9 cellular contexts compared by ENCODE assay signal in the genomic region with DNA sequence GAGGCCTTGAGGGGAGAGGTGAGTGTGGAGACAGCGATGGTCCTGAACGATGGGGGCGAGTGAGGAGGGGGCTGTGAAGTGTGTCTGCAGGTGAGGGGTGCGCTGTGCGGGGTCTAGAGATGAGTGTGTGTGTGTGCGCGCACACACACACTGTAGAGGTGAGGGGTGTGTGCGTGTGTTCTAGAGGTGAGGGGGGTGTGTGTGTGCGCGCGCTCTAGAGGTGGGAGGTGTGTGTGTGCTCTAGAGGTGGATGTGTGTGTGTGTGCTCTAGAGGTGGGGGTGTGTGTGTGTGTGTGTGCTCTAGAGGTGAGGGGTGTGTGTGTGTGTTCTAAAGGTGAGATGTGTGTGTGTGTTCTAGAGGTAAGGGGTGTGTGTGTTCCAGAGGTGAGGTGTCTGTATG. TPM values are rescaled to one million over a fixed set of nuclear protein-coding genes. Genes with fewer than 3 reads are reported as not detected.
DNase-seq lines count a peak whose midpoint lies in the region; ATAC-seq and TF ChIP-seq lines count a peak whose summit lies in the region.
"Had no signal": no experiment of that assay in that cellular context is flagged by ENCODE, and none has a peak within 500 bp of the region (broad histone marks: within the 10 kb centered on the region; RNA-seq: fewer than 3 reads in every experiment).

No MANE protein-coding gene starts in this region.

- no peak overlapping the region for H3K27ac Mint-ChIP-seq in activated naive CD4-positive, alpha-beta T cell treated with anti-CD3 and anti-CD28 coated beads for 36 hours
- no peak overlapping the region; a peak in 1 of 7 replicates for H3K27ac Mint-ChIP-seq in H9

- H3K4me1 ChIP-seq in mucosa of descending colon (ENCODE audit: low read depth) (no peaks in the 10 kb centered on the region), upper lobe of right lung (peaks cover 7% of the 10 kb centered on the region), H9 (ENCODE audit: insufficient read depth, low read length) (no peaks in the 10 kb centered on the region; the same call in 1 of the 2 replicates), adrenal gland (replicated peaks in 1 of 2) (peaks cover 0 to 6% of the 10 kb centered on the region in 2 donors)

- no peak overlapping the region for H3K23ac ChIP-seq in H9 (ENCODE audit: insufficient read length, low read depth, low read length)

- no peaks in the 10 kb centered on the region for H3K36me3 Mint-ChIP-seq in activated naive CD4-positive, alpha-beta T cell treated with anti-CD3 and anti-CD28 coated beads for 36 hours (ENCODE audit: low read depth)
- H3K36me3 Mint-ChIP-seq in H9 (ENCODE audit: insufficient read depth in 1 of 3, low read depth in 3 of 3): peaks cover 8 to 17% (median 13%) of the 10 kb centered on the region in 3 experiments

- H3K27me3 ChIP-seq in upper lobe of right lung (no peaks in the 10 kb centered on the region), H9 (ENCODE audit: insufficient read depth, low read length) (no peaks in the 10 kb centered on the region), adrenal gland (no peaks in the 10 kb centered on the region)

- no peaks in the 10 kb centered on the region for H3K79me2 ChIP-seq in H9 (ENCODE audit: insufficient read depth, low read length)

- no peaks in the 10 kb centered on the region for H3K79me1 ChIP-seq in H9 (ENCODE audit: insufficient read depth, low read depth, low read length, poor library complexity, severe bottlenecking)

- CTCF ChIA-PET in activated naive CD4-positive, alpha-beta T cell treated with anti-CD3 and anti-CD28 coated beads for 36 hours (lab: Charles Lee): interaction anchor here (1.6 kb wide), 1 partner anchor 9 kb away, joined by 3 read pairs; no protein-coding TSS in a partner anchor

- H2AFZ ChIP-seq in H9 (ENCODE audit: low read length): no peak overlapping the region

- H3K4me3 ChIP-seq in choroid plexus epithelial cell (ENCODE audit: low read depth, low read length): peak overlapping the region; percentile 64
- no peak overlapping the region for H3K4me3 ChIP-seq in mucosa of descending colon
- H3K4me3 ChIP-seq in upper lobe of right lung: peak overlapping the region; percentile 50
- H3K4me3 ChIP-seq in adrenal gland: peak overlapping the region in 2 of 4 donors; percentile 33 to 61

- H2BK12ac ChIP-seq in H9 (ENCODE audit: insufficient read length, low read depth, low read length): no peak overlapping the region

- H3K9me3 ChIP-seq in mucosa of descending colon: no peaks in the 10 kb centered on the region
- H3K9me3 ChIP-seq in upper lobe of right lung: no peaks in the 10 kb centered on the region
- H3K9me3 ChIP-seq in H9 (ENCODE audit: control insufficient read depth, low read depth, low read length): no peaks in the 10 kb centered on the region
- no peaks in the 10 kb centered on the region for H3K9me3 ChIP-seq in adrenal gland (replicated peaks in 1 of 3)

- no peak for DNase-seq in activated naive CD4-positive, alpha-beta T cell treated with anti-CD3 and anti-CD28 coated beads for 36 hours
- DNase-seq in activated naive CD4-positive, alpha-beta T cell treated with Interleukin-2 at 50 U/mL for 16 hours: no peak
- DNase-seq in choroid plexus epithelial cell (ENCODE audit: low read depth) (no peak), mucosa of descending colon (no peak), upper lobe of right lung (no peak), UCSD-AML1 (lab: John Stamatoyannopoulos, UW; ENCODE audit: unreplicated experiment) (no peak), H9 (no peak), adrenal gland (no peak)

- no peaks in the 10 kb centered on the region for H3K23me2 ChIP-seq in H9 (ENCODE audit: insufficient read length, low read depth, low read length, poor library complexity, severe bottlenecking)

- H3K4ac ChIP-seq in H9 (ENCODE audit: low read depth, low read length): no peak overlapping the region

- H2BK5ac ChIP-seq in H9 (ENCODE audit: insufficient read length, low read length): no peak overlapping the region

- no peak overlapping the region for H2AK5ac ChIP-seq in H9 (ENCODE audit: insufficient read length, low read length)

- no peak overlapping the region for H3T11ph ChIP-seq in H9 (ENCODE audit: low read length)

- H3K56ac ChIP-seq in H9 (ENCODE audit: insufficient read length, low read depth, low read length): no peak overlapping the region

- TF ChIP-seq CTCF in choroid plexus epithelial cell (conservative IDR thresholded peaks at IDR 0.05; ENCODE audit: low read depth, low read length): no peak
- TF ChIP-seq CTCF in mucosa of descending colon (IDR thresholded peaks at IDR 0.05): no peak
- TF ChIP-seq CTCF in upper lobe of right lung (IDR thresholded peaks at IDR 0.05): no peak
- no peak for TF ChIP-seq CTCF in H9 (conservative IDR thresholded peaks at IDR 0.05)
- TF ChIP-seq CTCF in adrenal gland (IDR thresholded peaks at IDR 0.05): no peak

- WGBS in H9 (ENCODE audit: extremely low coverage, insufficient read length, low lambda C conversion rate): no CpG with 5 or more reads among the region's 11 CpGs
- 80 to 87% (median 81%) methylated on average over 11 of the region's 11 CpGs for WGBS in adrenal gland, 4 donors

- intact Hi-C loops in activated naive CD4-positive, alpha-beta T cell treated with anti-CD3 and anti-CD28 coated beads for 36 hours (cut with micrococcal nuclease): loop anchor here (1.0 to 2.0 kb wide), 3 partner anchors 21 to 75 kb away; a partner anchor contains a TSS
- intact Hi-C loops in mucosa of descending colon (cut with DNase I, micrococcal nuclease): no loop called here
- intact Hi-C loops in upper lobe of right lung (cut with DNase I): no loop called here
- intact Hi-C loops in adrenal gland (cut with DNase I): no loop called here

- H4K91ac ChIP-seq in H9 (ENCODE audit: insufficient read length, low read depth, low read length): no peak overlapping the region

- H2BK120ac ChIP-seq in H9 (ENCODE audit: low read depth, low read length, poor library complexity, severe bottlenecking): no peak overlapping the region

- H4K8ac ChIP-seq in H9 (replicated peaks; ENCODE audit: insufficient read length, low read depth, low read length): no peak overlapping the region

- no peak overlapping the region for H3K14ac ChIP-seq in H9 (ENCODE audit: insufficient read depth, low read length)

- peaks cover 12% of the 10 kb centered on the region for H3K27me3 Mint-ChIP-seq in activated naive CD4-positive, alpha-beta T cell treated with anti-CD3 and anti-CD28 coated beads for 36 hours (ENCODE audit: low read depth)
- H3K27me3 Mint-ChIP-seq in H9 (ENCODE audit: low read depth): peaks cover 3% of the 10 kb centered on the region; the same call in 1 of the 2 replicates

- no peak overlapping the region for H2BK20ac ChIP-seq in H9 (ENCODE audit: low read depth, low read length, poor library complexity, severe bottlenecking)

- H3K4me1 Mint-ChIP-seq in activated naive CD4-positive, alpha-beta T cell treated with anti-CD3 and anti-CD28 coated beads for 36 hours (ENCODE audit: low read depth): peaks cover 12% of the 10 kb centered on the region
- H3K4me1 Mint-ChIP-seq in H9: peaks cover 13 to 17% of the 10 kb centered on the region in 2 experiments

- H3K4me3 Mint-ChIP-seq in activated naive CD4-positive, alpha-beta T cell treated with anti-CD3 and anti-CD28 coated beads for 36 hours: peak overlapping the region; percentile 82
- 0 out of 5 replicates have a peak overlapping the region, but pooled peaks of 1 of the 2 experiments have one; percentile 36 for H3K4me3 Mint-ChIP-seq in H9

- ATAC-seq in mucosa of descending colon (peak; percentile 5), upper lobe of right lung (peak; percentile 23)

- no peak overlapping the region for H2BK15ac ChIP-seq in H9 (ENCODE audit: low read depth, low read length)

- H4K5ac ChIP-seq in H9 (ENCODE audit: insufficient read length, low read depth, low read length): no peak overlapping the region

- TF ChIP-seq POLR2A in adrenal gland (IDR thresholded peaks at IDR 0.05): no peak

- H3K27ac ChIP-seq in upper lobe of right lung: no peak overlapping the region
- H3K27ac ChIP-seq in H9 (ENCODE audit: insufficient read length, low read depth, low read length): no peak overlapping the region
- peak overlapping the region in 1 of 5 donors; percentile 2 for H3K27ac ChIP-seq in adrenal gland
- H3K27ac ChIP-seq: C4-2B had no signal

- no peaks in the 10 kb centered on the region for H4K20me1 ChIP-seq in H9 (ENCODE audit: control insufficient read depth, insufficient read depth, insufficient read length)

- no peaks in the 10 kb centered on the region for H3K9me3 Mint-ChIP-seq in activated naive CD4-positive, alpha-beta T cell treated with anti-CD3 and anti-CD28 coated beads for 36 hours
- peaks cover 11 to 21% of the 10 kb centered on the region in 2 experiments for H3K9me3 Mint-ChIP-seq in H9

- no peak overlapping the region for H3K9ac ChIP-seq in H9 (ENCODE audit: extremely low read depth, insufficient read length, low read length)

- no peak overlapping the region for H3K4me2 ChIP-seq in H9 (ENCODE audit: insufficient read depth, insufficient read length, low read length)

- no peaks in the 10 kb centered on the region for H3K36me3 ChIP-seq in mucosa of descending colon (ENCODE audit: low read depth)
- H3K36me3 ChIP-seq in upper lobe of right lung: no peaks in the 10 kb centered on the region
- no peaks in the 10 kb centered on the region for H3K36me3 ChIP-seq in adrenal gland (replicated peaks in 1 of 2)

- no peak overlapping the region for H3K18ac ChIP-seq in H9 (ENCODE audit: insufficient read length, low read depth, low read length)

RNA-seq across cellular contexts. Expression of a gene that starts 0.6 kb away (rescaled TPM):
- under 1 TPM; 0.74 to 0.96 TPM for total RNA-seq in activated naive CD4-positive, alpha-beta T cell treated with anti-CD3 and anti-CD28 coated beads for 36 hours
- total RNA-seq in mucosa of descending colon: 10 to 100 TPM in 1 of 3 donors, 1 to 10 TPM in 2; 4.7 to 14.6 (median 6.9) TPM
- 11.0 TPM for total RNA-seq in upper lobe of right lung
- 0.48 TPM in 1 of 2 replicates, not detected in the other for total RNA-seq in H9 (2021)
- total RNA-seq in adrenal gland: 10 to 100 TPM in 1 of 8 donors, 1 to 10 TPM in 7; 3.0 to 10.3 (median 5.1) TPM
- polyA plus RNA-seq in adrenal gland: 1 to 10 TPM; 2.3 to 3.2 (median 2.7) TPM

RNA-seq across cellular contexts. Expression of a gene that starts 21.8 kb away (rescaled TPM):
- total RNA-seq in activated naive CD4-positive, alpha-beta T cell treated with anti-CD3 and anti-CD28 coated beads for 36 hours: 1 to 10 TPM; 8.0 to 9.1 TPM
- total RNA-seq in mucosa of descending colon: 10 to 100 TPM; 35.3 to 46.1 (median 38.9) TPM
- total RNA-seq in upper lobe of right lung: 29.3 TPM
- 19.6 and 20.3 TPM in 2 replicates for total RNA-seq in H9 (2021)
- 10 to 100 TPM; 32.0 to 90.3 (median 61.4) TPM for total RNA-seq in adrenal gland
- polyA plus RNA-seq in adrenal gland: 10 to 100 TPM; 52.0 to 68.6 (median 68.6) TPM

RNA-seq across cellular contexts. Expression of a gene that starts 48.3 kb away (rescaled TPM):
- 10 to 100 TPM; 30.8 to 31.0 TPM for total RNA-seq in activated naive CD4-positive, alpha-beta T cell treated with anti-CD3 and anti-CD28 coated beads for 36 hours
- total RNA-seq in mucosa of descending colon (100 to 1,000 TPM in 1 of 3 donors, 10 to 100 TPM in 2; 44.8 to 104 (median 60.4) TPM), upper lobe of right lung (101 TPM), H9 (2021) (57.6 and 60.3 TPM in 2 replicates), adrenal gland (100 to 1,000 TPM in 5 of 8 donors, 10 to 100 TPM in 3; 73.9 to 141 (median 113) TPM)
- polyA plus RNA-seq in adrenal gland: 100 to 1,000 TPM in 1 of 3 donors, 10 to 100 TPM in 2; 42.8 to 159 (median 50.9) TPM
